In genomic region chr9:17402309-17402708, GRCh38 we compare ENCODE assay signal across 9 cellular contexts.
DNase-seq lines count a peak whose midpoint lies in the region; ATAC-seq and TF ChIP-seq lines count a peak whose summit lies in the region.
"Had no signal": no experiment of that assay in that cellular context is flagged by ENCODE, and none has a peak within 500 bp of the region (broad histone marks: within the 10 kb centered on the region; RNA-seq: fewer than 3 reads in every experiment).

No MANE protein-coding gene starts in this region.

- no peaks in the 10 kb centered on the region for H3K9me3 ChIP-seq in endodermal cell (ENCODE audit: control insufficient read depth, low read length)
- no peaks in the 10 kb centered on the region for H3K9me3 ChIP-seq in osteoblast (ENCODE audit: low read depth, low read length)
- H3K9me3 ChIP-seq: psoas muscle had no signal

- H3K27me3 ChIP-seq in endodermal cell (ENCODE audit: control insufficient read depth, insufficient read depth, low read length, poor library complexity, severe bottlenecking) (no peaks in the 10 kb centered on the region), osteoblast (ENCODE audit: insufficient read depth, low read length) (no peaks in the 10 kb centered on the region)

- H3K36me3 ChIP-seq in endodermal cell (ENCODE audit: control insufficient read depth, insufficient read depth, low read length) (no peaks in the 10 kb centered on the region), osteoblast (ENCODE audit: insufficient read depth, low read length) (no peaks in the 10 kb centered on the region)

- no peak overlapping the region for H3K9ac ChIP-seq in endodermal cell (ENCODE audit: extremely low read depth, low read length, poor library complexity, severe bottlenecking)

- ATAC-seq in GM21360 (IDR thresholded peaks at IDR 0.05; ENCODE audit: unreplicated experiment), result no peak
- ATAC-seq: psoas muscle had no signal

- no peak overlapping the region for H3K27ac Mint-ChIP-seq in endodermal cell

- H3K79me2 ChIP-seq in osteoblast (ENCODE audit: insufficient read depth, low read length), result no peaks in the 10 kb centered on the region

- H3K4me1 Mint-ChIP-seq in endodermal cell, result peaks cover 15% of the 10 kb centered on the region

- H3K4me3 Mint-ChIP-seq in endodermal cell, result no peak overlapping the region

- no peak overlapping the region for H2AFZ ChIP-seq in osteoblast (ENCODE audit: low read length)

- H3K9me3 Mint-ChIP-seq in endodermal cell, result no peaks in the 10 kb centered on the region

- TF ChIP-seq CTCF in endodermal cell (conservative IDR thresholded peaks at IDR 0.05), result peak; percentile 71
- peak; percentile 35 for TF ChIP-seq CTCF in osteoblast (IDR thresholded peaks at IDR 0.05; ENCODE audit: extremely low read depth, low read depth, low read length)

- H3K4me3 ChIP-seq in endodermal cell (ENCODE audit: low read length), result no peak overlapping the region
- H3K4me3 ChIP-seq in osteoblast (ENCODE audit: insufficient read depth, low read length), result no peak overlapping the region
- H3K4me3 ChIP-seq: psoas muscle had no signal

- peaks cover 6% of the 10 kb centered on the region for H3K36me3 Mint-ChIP-seq in endodermal cell (ENCODE audit: low read depth)

- H3K4me2 ChIP-seq in osteoblast (ENCODE audit: insufficient read depth, low read length), result no peak overlapping the region

- H3K27ac ChIP-seq in endodermal cell (ENCODE audit: low read depth, low read length) (no peak overlapping the region), osteoblast (ENCODE audit: low read depth, low read length) (no peak overlapping the region)
- H3K27ac ChIP-seq: psoas muscle had no signal

- DNase-seq in H4 (ENCODE audit: low spot score) (peak; percentile 4), NCI-H748 (lab: John Stamatoyannopoulos, UW; ENCODE audit: unreplicated experiment) (peak; percentile 62), endodermal cell (no peak), osteoblast (ENCODE audit: insufficient read length, low spot score, missing footprints) (no peak)
- no peak for DNase-seq in activated CD4-positive, CD25-positive, alpha-beta regulatory T cell treated with anti-CD3 and anti-CD28 coated beads, Interleukin-2, amount 50 U/mL, for 72 hours
- DNase-seq in stimulated activated CD4-positive, alpha-beta T cell treated with anti-CD3 and anti-CD28 coated beads, Interleukin-2, amount 100 ng/mL, for 48 hours, result no peak
- DNase-seq: activated effector memory CD4-positive, alpha-beta T cell treated with Interleukin-2 at 50 U/mL for 16 hours; psoas muscle had no signal

- peaks cover 6% of the 10 kb centered on the region for H3K4me1 ChIP-seq in endodermal cell (ENCODE audit: control insufficient read depth, insufficient read depth, low read length)
- no peaks in the 10 kb centered on the region for H3K4me1 ChIP-seq in osteoblast (ENCODE audit: insufficient read depth, low read length)
- H3K4me1 ChIP-seq: psoas muscle had no signal

- H4K20me1 ChIP-seq in osteoblast (ENCODE audit: insufficient read depth, low read length), result no peaks in the 10 kb centered on the region

- no peaks in the 10 kb centered on the region for H3K27me3 Mint-ChIP-seq in endodermal cell (ENCODE audit: insufficient read depth)

- WGBS in endodermal cell (ENCODE audit: insufficient coverage in 1 of 2, insufficient read length in 1 of 2), 2 experiments, result 85 to 100% methylated on average over 1 to 2 of the region's 2 CpGs

Comparison
In these comparisons a context has a peak if more than half of its experiments do, and no peak if none do; other contexts are left out.
1. DNase-seq: peak in H4 (single experiment) and NCI-H748 (single experiment); none in endodermal cell (single experiment), osteoblast (single experiment), activated CD4-positive, CD25-positive, alpha-beta regulatory T cell treated with anti-CD3 and anti-CD28 coated beads, Interleukin-2, amount 50 U/mL, for 72 hours (single experiment) and stimulated activated CD4-positive, alpha-beta T cell treated with anti-CD3 and anti-CD28 coated beads, Interleukin-2, amount 100 ng/mL, for 48 hours (0 of 2).